ENCODE assay signal across 8 cellular contexts in genomic region chr1:40039245-40039756, GRCh38. TPM values are rescaled to one million over a fixed set of nuclear protein-coding genes. Genes with fewer than 3 reads are reported as not detected.
DNase-seq lines count a peak whose midpoint lies in the region; ATAC-seq, FAIRE-seq and TF ChIP-seq lines count a peak whose summit lies in the region.

No MANE protein-coding gene starts in this region.

- FAIRE-seq in islet of Langerhans (lab: Jason Lieb, UNC), result peak; percentile 55

- peaks cover 68% of the 10 kb centered on the region for H3K4me1 Mint-ChIP-seq in CD8-positive, alpha-beta T cell (ENCODE audit: low read depth)
- peaks cover 31 to 72% of the 10 kb centered on the region in 2 donors for H3K4me1 Mint-ChIP-seq in stimulated activated naive B cell treated with anti-CD40 and anti-IgM and Interleukin-4, amounts not matched to agents 10 μg/mL and 1 μg/mL and 100 μg/mL, for 72 hours

- H3K27me3 Mint-ChIP-seq in CD8-positive, alpha-beta T cell (ENCODE audit: low read depth), result no peaks in the 10 kb centered on the region
- H3K27me3 Mint-ChIP-seq in stimulated activated naive B cell treated with anti-CD40 and anti-IgM and Interleukin-4, amounts not matched to agents 10 μg/mL and 1 μg/mL and 100 μg/mL, for 72 hours, result no peaks in the 10 kb centered on the region

- no peaks in the 10 kb centered on the region for H3K9me3 Mint-ChIP-seq in CD8-positive, alpha-beta T cell
- H3K9me3 Mint-ChIP-seq in stimulated activated naive B cell treated with anti-CD40 and anti-IgM and Interleukin-4, amounts not matched to agents 10 μg/mL and 1 μg/mL and 100 μg/mL, for 72 hours, result no peaks in the 10 kb centered on the region

- no peaks in the 10 kb centered on the region for H3K9me3 ChIP-seq in CD8-positive, alpha-beta T cell (ENCODE audit: low read length)

- intact Hi-C loops in CD8-positive, alpha-beta T cell (cut with DNase I, micrococcal nuclease), result loop anchor here in 1 of 2 experiments (5.0 kb wide), 1 partner anchor 462 kb away; the partner anchor contains the start of gene PABPC4

- TF ChIP-seq CTCF in CD8-positive, alpha-beta T cell (IDR thresholded peaks at IDR 0.05), result no peak

- no peak for DNase-seq in CD8-positive, alpha-beta T cell
- DNase-seq in NCI-H2029 treated with DMSO at 0.1 percent for 48 hours (lab: John Stamatoyannopoulos, UW) (peak; percentile 99), NCI-H524 treated with DMSO at 0.1 percent for 48 hours (lab: John Stamatoyannopoulos, UW) (no peak)
- DNase-seq in stimulated activated naive B cell treated with anti-CD40 and anti-IgM and Interleukin-4, amounts not matched to agents 10 μg/mL and 1 μg/mL and 100 μg/mL, for 72 hours, result no peak

- H3K36me3 ChIP-seq in CD8-positive, alpha-beta T cell (ENCODE audit: insufficient read depth, low read length), result no peaks in the 10 kb centered on the region

- H3K27ac ChIP-seq in CD8-positive, alpha-beta T cell (ENCODE audit: low read depth, low read length), result peak overlapping the region; percentile 94
- peak overlapping the region; percentile 88 for H3K27ac ChIP-seq in angular gyrus (ENCODE audit: low read depth, low read length)

- H3K36me3 Mint-ChIP-seq in CD8-positive, alpha-beta T cell, result peaks cover 39% of the 10 kb centered on the region
- H3K36me3 Mint-ChIP-seq in stimulated activated naive B cell treated with anti-CD40 and anti-IgM and Interleukin-4, amounts not matched to agents 10 μg/mL and 1 μg/mL and 100 μg/mL, for 72 hours, result peaks cover 21 to 32% of the 10 kb centered on the region in 2 donors

- H3K27me3 ChIP-seq in CD8-positive, alpha-beta T cell (ENCODE audit: insufficient read depth, low read length), result no peaks in the 10 kb centered on the region

- H3K4me3 ChIP-seq in CD8-positive, alpha-beta T cell (ENCODE audit: low read depth, low read length), result peak overlapping the region; percentile 99

- H3K27ac Mint-ChIP-seq in CD8-positive, alpha-beta T cell, result peak overlapping the region; percentile 93
- H3K27ac Mint-ChIP-seq in stimulated activated naive B cell treated with anti-CD40 and anti-IgM and Interleukin-4, amounts not matched to agents 10 μg/mL and 1 μg/mL and 100 μg/mL, for 72 hours, result peak overlapping the region; percentile 99

- peaks cover 73% of the 10 kb centered on the region for H3K4me1 ChIP-seq in CD8-positive, alpha-beta T cell (ENCODE audit: insufficient read depth, low read length)

- ATAC-seq in CD8-positive, alpha-beta T cell, result peak; percentile 8
- ATAC-seq in GM21515 (IDR thresholded peaks at IDR 0.05; ENCODE audit: unreplicated experiment) (peak; percentile 11), HG03342 (IDR thresholded peaks at IDR 0.05; ENCODE audit: unreplicated experiment) (no peak)
- peak; percentile 17 for ATAC-seq in stimulated activated naive B cell treated with anti-CD40 and anti-IgM and Interleukin-4, amounts not matched to agents 10 μg/mL and 1 μg/mL and 100 μg/mL, for 72 hours (replicated peaks)

- POLR2A ChIA-PET in CD8-positive, alpha-beta T cell (lab: Charles Lee), result interaction anchor here (0.5 to 4.5 kb wide), 7 partner anchors 9 to 469 kb away, joined by 3 to 68 read pairs (median 3); partner anchors contain the start of gene EXO5

- peak overlapping the region; percentile 89 for H3K4me3 Mint-ChIP-seq in CD8-positive, alpha-beta T cell
- H3K4me3 Mint-ChIP-seq in stimulated activated naive B cell treated with anti-CD40 and anti-IgM and Interleukin-4, amounts not matched to agents 10 μg/mL and 1 μg/mL and 100 μg/mL, for 72 hours, result peak overlapping the region; percentile 95 to 96

- CTCF ChIA-PET in CD8-positive, alpha-beta T cell (lab: Charles Lee), result interaction anchor here (0.5 to 1.4 kb wide), 7 partner anchors 8 to 305 kb away, joined by 3 to 6 read pairs (median 3); no protein-coding TSS in a partner anchor

RNA-seq across cellular contexts. Expression of gene CAP1, which starts 1.2 kb away (rescaled TPM):
- total RNA-seq in CD8-positive, alpha-beta T cell, result 100 to 1,000 TPM; 123 to 126 TPM

RNA-seq across cellular contexts. Expression of gene PPT1, which starts 57.8 kb away (rescaled TPM):
- total RNA-seq in CD8-positive, alpha-beta T cell, result 10 to 100 TPM; 32.2 to 34.2 TPM
